In the genomic region with DNA sequence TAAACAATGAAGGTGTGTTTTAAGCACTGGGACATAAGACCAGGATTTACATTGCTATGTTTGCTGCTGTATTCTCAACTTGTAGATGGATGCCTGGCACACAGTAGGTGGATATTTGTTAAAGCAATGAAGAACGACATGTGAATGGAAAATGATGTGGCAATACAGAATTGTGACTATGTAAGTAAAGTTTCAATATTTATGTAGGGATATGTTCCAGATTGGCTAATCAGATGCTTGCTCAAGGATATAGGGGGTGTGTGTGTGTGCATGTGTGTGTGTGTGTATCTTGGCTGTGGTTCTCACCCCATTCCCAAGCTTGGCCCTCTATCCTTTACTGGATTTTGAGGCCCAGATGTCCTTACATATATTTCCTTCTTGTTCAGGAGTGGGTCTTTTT, we compare ENCODE assay signal across 26 cellular contexts. TPM values are rescaled to one million over a fixed set of nuclear protein-coding genes. Genes with fewer than 3 reads are reported as not detected.
DNase-seq lines count a peak whose midpoint lies in the region; ATAC-seq and TF ChIP-seq lines count a peak whose summit lies in the region.
"Had no signal": no experiment of that assay in that cellular context is flagged by ENCODE, and none has a peak within 500 bp of the region (broad histone marks: within the 10 kb centered on the region; RNA-seq: fewer than 3 reads in every experiment).

No MANE protein-coding gene starts in this region.

- H3K27ac Mint-ChIP-seq in naive thymus-derived CD4-positive, alpha-beta T cell: peak overlapping the region in 1 of 9 donors; percentile 9
- H3K27ac Mint-ChIP-seq in CD14-positive monocyte: no peak overlapping the region
- H3K27ac Mint-ChIP-seq: activated CD4-positive, alpha-beta T cell treated with anti-CD3 and anti-CD28 coated beads, Interleukin-2, amount 10 ng/mL, durations not matched to agents 7 days and 5 days; activated naive CD8-positive, alpha-beta T cell; activated T-helper 17 cell treated with anti-CD3 and anti-CD28 coated beads, Interleukin-2, amount 50 U/mL, for 72 hours; CD8-positive, alpha-beta T cell; H9; progenitor cell of endocrine pancreas had no signal

- no peak for ATAC-seq in GM19328 (IDR thresholded peaks at IDR 0.05; ENCODE audit: unreplicated experiment)
- ATAC-seq in naive thymus-derived CD4-positive, alpha-beta T cell: no peak
- ATAC-seq: activated T-helper 17 cell treated with anti-CD3 and anti-CD28 coated beads, Interleukin-2, amount 50 U/mL, for 72 hours; CD8-positive, alpha-beta T cell; naive thymus-derived CD8-positive, alpha-beta T cell had no signal

- no peak overlapping the region for H3K27ac ChIP-seq in trophoblast cell (ENCODE audit: low read depth, low read length)
- no peak overlapping the region for H3K27ac ChIP-seq in naive thymus-derived CD4-positive, alpha-beta T cell (ENCODE audit: low read depth, low read length)
- H3K27ac ChIP-seq: colonic mucosa, HL-60, SJSA1, VCaP had no signal

- intact Hi-C loops in naive thymus-derived CD4-positive, alpha-beta T cell (cut with micrococcal nuclease): no loop called here
- intact Hi-C loops in CD14-positive monocyte (cut with micrococcal nuclease): no loop called here

- no peak overlapping the region for H2BK12ac ChIP-seq in trophoblast cell (ENCODE audit: low read length)

- no peaks in the 10 kb centered on the region for H3K9me3 Mint-ChIP-seq in naive thymus-derived CD4-positive, alpha-beta T cell
- H3K9me3 Mint-ChIP-seq in CD14-positive monocyte: no peaks in the 10 kb centered on the region
- H3K9me3 Mint-ChIP-seq: activated CD4-positive, alpha-beta T cell treated with anti-CD3 and anti-CD28 coated beads, Interleukin-2, amount 10 ng/mL, durations not matched to agents 7 days and 5 days; activated T-helper 17 cell treated with anti-CD3 and anti-CD28 coated beads, Interleukin-2, amount 50 U/mL, for 72 hours; CD8-positive, alpha-beta T cell; H9; naive thymus-derived CD8-positive, alpha-beta T cell had no signal

- no peaks in the 10 kb centered on the region for H3K79me2 ChIP-seq in trophoblast cell (ENCODE audit: control insufficient read depth, insufficient read depth, low read length, poor library complexity)

- no peak overlapping the region for H3K4me2 ChIP-seq in trophoblast cell (ENCODE audit: low read length)

- H2BK5ac ChIP-seq in trophoblast cell (ENCODE audit: low read depth, low read length, poor library complexity): no peak overlapping the region

- H3K27me3 Mint-ChIP-seq in naive thymus-derived CD4-positive, alpha-beta T cell: peaks cover 0 to 22% (median 4%) of the 10 kb centered on the region in 5 donors
- H3K27me3 Mint-ChIP-seq in CD14-positive monocyte (ENCODE audit: low read depth in 3 of 3): peaks cover 0 to 8% (median 7%) of the 10 kb centered on the region in 3 donors
- H3K27me3 Mint-ChIP-seq: activated naive CD8-positive, alpha-beta T cell; progenitor cell of endocrine pancreas had no signal

- H3K4me3 Mint-ChIP-seq in naive thymus-derived CD4-positive, alpha-beta T cell: no peak overlapping the region
- H3K4me3 Mint-ChIP-seq in CD14-positive monocyte: no peak overlapping the region
- H3K4me3 Mint-ChIP-seq: activated CD4-positive, alpha-beta T cell treated with anti-CD3 and anti-CD28 coated beads, Interleukin-2, amount 10 ng/mL, durations not matched to agents 7 days and 5 days; activated naive CD8-positive, alpha-beta T cell; activated T-helper 17 cell treated with anti-CD3 and anti-CD28 coated beads, Interleukin-2, amount 50 U/mL, for 72 hours; CD8-positive, alpha-beta T cell; H9; naive thymus-derived CD8-positive, alpha-beta T cell had no signal

- no CpG with 5 or more reads among the region's 1 CpG for WGBS in trophoblast cell (ENCODE audit: extremely low coverage, insufficient coverage, insufficient read length)

- POLR2A ChIA-PET in naive thymus-derived CD4-positive, alpha-beta T cell (lab: Charles Lee): no interaction called here

- peak overlapping the region; percentile 53 for H2BK120ac ChIP-seq in trophoblast cell (ENCODE audit: insufficient read depth, low read length, poor library complexity)

- no peak overlapping the region for H4K8ac ChIP-seq in trophoblast cell (ENCODE audit: low read depth, low read length)

- TF ChIP-seq CTCF in choroid plexus epithelial cell (conservative IDR thresholded peaks at IDR 0.05; ENCODE audit: low read depth, low read length) (no peak), fibroblast of villous mesenchyme (IDR thresholded peaks at IDR 0.05; ENCODE audit: insufficient read depth, low read depth, low read length) (no peak), CD14-positive monocyte (IDR thresholded peaks at IDR 0.05) (no peak)

- H3K36me3 ChIP-seq in adipocyte (ENCODE audit: control insufficient read depth, insufficient read depth, low read length, severe bottlenecking) (no peaks in the 10 kb centered on the region), trophoblast cell (ENCODE audit: control insufficient read depth in 1 of 2, insufficient read depth in 2 of 2, low read length in 2 of 2) (no peaks in the 10 kb centered on the region)
- no peaks in the 10 kb centered on the region for H3K36me3 ChIP-seq in naive thymus-derived CD4-positive, alpha-beta T cell (ENCODE audit: control insufficient read depth in 2 of 3, insufficient read depth in 3 of 3, low read length in 3 of 3)
- H3K36me3 ChIP-seq: colonic mucosa, SJSA1 had no signal

- H3K36me3 Mint-ChIP-seq in naive thymus-derived CD4-positive, alpha-beta T cell: no peaks in the 10 kb centered on the region
- H3K36me3 Mint-ChIP-seq in CD14-positive monocyte: no peaks in the 10 kb centered on the region
- H3K36me3 Mint-ChIP-seq: activated naive CD8-positive, alpha-beta T cell; CD8-positive, alpha-beta T cell; naive thymus-derived CD8-positive, alpha-beta T cell had no signal

- H3K9ac ChIP-seq in adipocyte (ENCODE audit: low read length): no peak overlapping the region
- H3K9ac ChIP-seq in trophoblast cell (ENCODE audit: low read length): no peak overlapping the region

- no peak overlapping the region for H3K18ac ChIP-seq in trophoblast cell (ENCODE audit: low read length)

- H3K9me3 ChIP-seq in adipocyte (ENCODE audit: control insufficient read depth, low read length): no peaks in the 10 kb centered on the region
- no peaks in the 10 kb centered on the region for H3K9me3 ChIP-seq in trophoblast cell (ENCODE audit: insufficient read depth, low read depth, low read length)
- H3K9me3 ChIP-seq in naive thymus-derived CD4-positive, alpha-beta T cell (ENCODE audit: control insufficient read depth in 2 of 3, low read length in 3 of 3): no peaks in the 10 kb centered on the region
- H3K9me3 ChIP-seq: colonic mucosa, SJSA1 had no signal

- H3K4me3 ChIP-seq in adipocyte (ENCODE audit: low read length): no peak overlapping the region
- H3K4me3 ChIP-seq in choroid plexus epithelial cell (ENCODE audit: low read depth, low read length): no peak overlapping the region
- no peak overlapping the region for H3K4me3 ChIP-seq in fibroblast of villous mesenchyme (ENCODE audit: low read depth, low read length)
- no peak overlapping the region for H3K4me3 ChIP-seq in trophoblast cell (ENCODE audit: low read depth, low read length)
- H3K4me3 ChIP-seq in naive thymus-derived CD4-positive, alpha-beta T cell (ENCODE audit: low read length): no peak overlapping the region
- H3K4me3 ChIP-seq: colonic mucosa, SJSA1 had no signal

- no peak overlapping the region for H3K4ac ChIP-seq in trophoblast cell (ENCODE audit: low read depth, low read length)

- H2AFZ ChIP-seq in trophoblast cell (ENCODE audit: insufficient read depth, low read length, poor library complexity): no peak overlapping the region

- DNase-seq in adipocyte (ENCODE audit: low read depth) (peak; percentile 79), choroid plexus epithelial cell (ENCODE audit: low read depth) (peak; percentile 52), fibroblast of villous mesenchyme (ENCODE audit: low read depth) (peak; percentile 59), trophoblast cell (no peak), HuH-7 (ENCODE audit: low spot score) (no peak), CD14-positive monocyte (ENCODE audit: low spot score) (no peak)
- DNase-seq in naive thymus-derived CD4-positive, alpha-beta T cell: no peak
- DNase-seq: activated CD4-positive, alpha-beta T cell treated with anti-CD3 and anti-CD28 coated beads, Interleukin-2, amount 10 ng/mL, durations not matched to agents 7 days and 5 days; CD8-positive, alpha-beta T cell; colonic mucosa; H9; mesendoderm; naive thymus-derived CD8-positive, alpha-beta T cell; NCI-H2171; NCI-H526 treated with DMSO at 0.1 percent for 48 hours; small intestine; stimulated activated CD4-positive, alpha-beta T cell treated with anti-CD3 and anti-CD28 coated beads, Interleukin-2, amount 100 ng/mL, for 48 hours; stimulated activated naive CD4-positive, alpha-beta T cell; T-helper 2 cell had no signal

- no peak overlapping the region for H2AK5ac ChIP-seq in trophoblast cell (ENCODE audit: low read length)

- no peak overlapping the region for H3K14ac ChIP-seq in trophoblast cell (ENCODE audit: low read length)

- H3K23ac ChIP-seq in trophoblast cell (ENCODE audit: low read length): no peak overlapping the region

- H4K12ac ChIP-seq in trophoblast cell (ENCODE audit: low read depth, low read length): no peak overlapping the region

- H3K27me3 ChIP-seq in adipocyte (replicated peaks; ENCODE audit: control insufficient read depth, insufficient read depth, low read length) (no peaks in the 10 kb centered on the region), trophoblast cell (ENCODE audit: insufficient read depth, low read length) (no peaks in the 10 kb centered on the region)
- no peaks in the 10 kb centered on the region for H3K27me3 ChIP-seq in naive thymus-derived CD4-positive, alpha-beta T cell (ENCODE audit: control insufficient read depth in 2 of 2, insufficient read depth in 2 of 2, low read length in 2 of 2)
- H3K27me3 ChIP-seq: colonic mucosa, SJSA1 had no signal

- H3K4me1 Mint-ChIP-seq in naive thymus-derived CD4-positive, alpha-beta T cell: peaks cover 0 to 14% (median 6%) of the 10 kb centered on the region in 7 donors
- H3K4me1 Mint-ChIP-seq in CD14-positive monocyte: no peaks in the 10 kb centered on the region
- H3K4me1 Mint-ChIP-seq: activated CD4-positive, alpha-beta T cell treated with anti-CD3 and anti-CD28 coated beads, Interleukin-2, amount 10 ng/mL, durations not matched to agents 7 days and 5 days; H9 had no signal

- no peaks in the 10 kb centered on the region for H3K79me1 ChIP-seq in trophoblast cell (ENCODE audit: low read length)

- H3K4me1 ChIP-seq in adipocyte (ENCODE audit: control insufficient read depth, insufficient read depth, low read length): peaks cover 14% of the 10 kb centered on the region
- no peaks in the 10 kb centered on the region for H3K4me1 ChIP-seq in trophoblast cell (ENCODE audit: control insufficient read depth in 1 of 2, insufficient read depth in 2 of 2, low read length in 2 of 2)
- H3K4me1 ChIP-seq in naive thymus-derived CD4-positive, alpha-beta T cell (ENCODE audit: control insufficient read depth in 2 of 2, insufficient read depth in 2 of 2, low read length in 2 of 2): no peaks in the 10 kb centered on the region
- H3K4me1 ChIP-seq: colonic mucosa, SJSA1 had no signal

- CTCF ChIA-PET in naive thymus-derived CD4-positive, alpha-beta T cell (lab: Charles Lee): no interaction called here

- no peak overlapping the region for H4K91ac ChIP-seq in trophoblast cell (ENCODE audit: low read depth, low read length)

RNA-seq across cellular contexts. Expression of a gene that starts 42.7 kb away (rescaled TPM):
- 438 and 483 TPM in 2 replicates for total RNA-seq in fibroblast of villous mesenchyme
- 407 and 428 TPM in 2 replicates for polyA plus RNA-seq in trophoblast cell (2013)
- total RNA-seq in naive thymus-derived CD4-positive, alpha-beta T cell: not detected
- under 1 TPM; 0.65 to 0.82 TPM for polyA plus RNA-seq in naive thymus-derived CD4-positive, alpha-beta T cell
- polyA plus RNA-seq in CD14-positive monocyte: under 1 TPM in 1 of 2 donors, not detected in 1; 0.42 TPM
- total RNA-seq: activated CD4-positive, alpha-beta T cell treated with anti-CD3 and anti-CD28 coated beads, Interleukin-2, amount 10 ng/mL, durations not matched to agents 7 days and 5 days; activated T-helper 17 cell treated with anti-CD3 and anti-CD28 coated beads, Interleukin-2, amount 50 U/mL, for 72 hours; CD8-positive, alpha-beta T cell had no signal

Comparison
In these comparisons a context has a peak if more than half of its experiments do, and no peak if none do; other contexts are left out.
1. DNase-seq: peak in adipocyte (single experiment), choroid plexus epithelial cell (single experiment) and fibroblast of villous mesenchyme (single experiment); none in trophoblast cell (0 of 2), HuH-7 (single experiment), naive thymus-derived CD4-positive, alpha-beta T cell (0 of 9) and CD14-positive monocyte (single experiment).
2. RNA of a gene that starts 42.7 kb away (total RNA-seq): 438 to 483 TPM in fibroblast of villous mesenchyme; not detected in naive thymus-derived CD4-positive, alpha-beta T cell; every median in the first group is over 100 times any median in the second.